Comparison of ENCODE assay signal across 1 cellular context in the genomic region with DNA sequence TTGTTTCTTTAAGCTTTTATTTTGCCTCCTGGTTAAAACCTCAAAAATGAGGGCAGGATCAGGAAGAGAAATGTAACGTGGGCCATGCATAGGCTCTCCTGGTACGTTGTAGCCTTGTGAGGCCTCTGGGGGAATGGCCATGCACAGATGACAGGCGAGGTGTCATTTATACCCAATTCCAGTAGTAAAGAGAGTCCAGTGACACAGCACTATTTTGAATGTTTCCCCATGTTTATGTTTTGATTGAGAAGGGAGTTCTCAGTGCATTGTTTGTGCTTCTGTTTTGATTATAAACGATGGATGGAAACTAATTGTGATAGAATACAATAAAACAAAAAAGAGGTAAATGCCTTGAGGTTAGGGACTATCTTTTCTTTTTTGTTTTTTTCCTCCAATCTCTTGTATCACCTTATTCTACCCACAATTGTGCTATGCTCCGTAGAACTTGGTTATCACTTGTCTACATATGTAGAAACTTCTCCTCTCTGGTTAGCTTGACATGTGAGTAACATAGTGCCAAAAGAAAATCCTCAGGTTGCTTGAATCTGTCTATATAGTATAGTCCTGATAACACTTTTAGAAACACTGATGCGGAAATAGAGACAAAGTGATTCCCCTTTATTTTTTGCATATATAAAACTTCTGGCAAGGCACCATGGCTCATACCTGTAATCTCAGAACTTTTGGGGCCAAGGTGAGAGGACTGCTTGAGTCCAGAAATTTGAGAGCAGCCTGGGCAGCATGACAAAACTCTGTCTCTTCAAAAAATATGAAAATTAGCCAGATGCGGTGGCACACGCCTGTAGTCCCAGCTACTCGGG.
TF ChIP-seq lines count a peak whose summit lies in the region.

No MANE protein-coding gene starts in this region.

TF ChIP-seq in HepG2, 621 proteins besides CTCF, POLR2A, EP300 and RAD21 (continued from another document):
- TF ChIP-seq, protein P1, sequence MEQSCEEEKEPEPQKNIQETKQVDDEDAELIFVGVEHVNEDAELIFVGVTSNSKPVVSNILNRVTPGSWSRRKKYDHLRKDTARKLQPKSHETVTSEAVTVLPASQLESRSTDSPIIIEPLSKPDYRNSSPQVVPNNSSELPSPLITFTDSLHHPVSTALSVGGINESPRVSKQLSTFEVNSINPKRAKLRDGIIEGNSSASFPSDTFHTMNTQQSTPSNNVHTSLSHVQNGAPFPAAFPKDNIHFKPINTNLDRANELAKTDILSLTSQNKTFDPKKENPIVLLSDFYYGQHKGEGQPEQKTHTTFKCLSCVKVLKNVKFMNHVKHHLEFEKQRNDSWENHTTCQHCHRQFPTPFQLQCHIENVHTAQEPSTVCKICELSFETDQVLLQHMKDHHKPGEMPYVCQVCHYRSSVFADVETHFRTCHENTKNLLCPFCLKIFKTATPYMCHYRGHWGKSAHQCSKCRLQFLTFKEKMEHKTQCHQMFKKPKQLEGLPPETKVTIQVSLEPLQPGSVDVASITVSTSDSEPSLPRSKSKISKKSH (CRISPR knock-in tag; IDR thresholded peaks at IDR 0.05; ENCODE audit: borderline replicate concordance) = no peak
- no peak for TF ChIP-seq ZNF354B (CRISPR knock-in tag; IDR thresholded peaks at IDR 0.05)
- no peak for TF ChIP-seq POLR2AphosphoS5 (IDR thresholded peaks at IDR 0.05; ENCODE audit: low read depth, low read length)
- no peak for TF ChIP-seq ZNF292 (CRISPR knock-in tag; IDR thresholded peaks at IDR 0.05; ENCODE audit: borderline replicate concordance, low read depth)
- no peak for TF ChIP-seq PAX8 (CRISPR knock-in tag; IDR thresholded peaks at IDR 0.05; ENCODE audit: borderline replicate concordance)
- TF ChIP-seq HOXA3 (CRISPR knock-in tag; IDR thresholded peaks at IDR 0.05) = no peak
